ENCODE assay signal across 32 cellular contexts in genomic region chr10:74706966-74707365, GRCh38.
"Had no signal": no experiment of that assay in that cellular context is flagged by ENCODE, and none has a peak within 500 bp of the region (broad histone marks: within the 10 kb centered on the region; RNA-seq: fewer than 3 reads in every experiment).

No MANE protein-coding gene starts in this region.

- DNase-seq: activated B cell treated with CpG ODN at 0.5 μM for 24 hours; activated CD4-positive, alpha-beta memory T cell treated with anti-CD3 and anti-CD28 coated beads for 36 hours; activated CD4-positive, alpha-beta T cell treated with anti-CD3 and anti-CD28 coated beads for 4 hours; activated CD4-positive, alpha-beta T cell treated with anti-CD3 and anti-CD28 coated beads, Interleukin-2, amount 10 ng/mL, durations not matched to agents 24 days and 14 days; activated CD4-positive, alpha-beta T cell treated with anti-CD3 and anti-CD28 coated beads, Interleukin-2, amount 50 U/mL, for 1 hour; activated CD4-positive, alpha-beta T cell treated with anti-CD3 and anti-CD28 coated beads, Interleukin-2, amount 50 U/mL, for 4 hours; activated CD4-positive, CD25-positive, alpha-beta regulatory T cell treated with anti-CD3 and anti-CD28 coated beads, Interleukin-2, amount 50 U/mL, for 72 hours; activated CD8-positive, alpha-beta memory T cell treated with anti-CD3 and anti-CD28 coated beads, Interleukin-2, amount 50 U/mL, for 4 hours; activated CD8-positive, alpha-beta T cell treated with anti-CD3 and anti-CD28 coated beads for 36 hours; activated effector memory CD4-positive, alpha-beta T cell treated with anti-CD3 and anti-CD28 coated beads, Interleukin-2, amount 50 U/mL, for 16 hours; activated gamma-delta T cell treated with Interleukin-2 at 50 U/mL for 16 hours; activated naive CD4-positive, alpha-beta T cell; activated naive CD4-positive, alpha-beta T cell treated with anti-CD3 and anti-CD28 coated beads for 36 hours; activated naive CD4-positive, alpha-beta T cell treated with anti-CD3 and anti-CD28 coated beads, Interleukin-2, amount 50 U/mL, for 16 hours; activated naive CD8-positive, alpha-beta T cell treated with anti-CD3 and anti-CD28 coated beads for 36 hours; activated T-cell treated with anti-CD3 and anti-CD28 coated beads for 4 hours; activated T-cell treated with anti-CD3 and anti-CD28 coated beads, Interleukin-2, amount 50 U/mL, for 1 hour; activated T-cell treated with anti-CD3 and anti-CD28 coated beads, Interleukin-2, amount 50 U/mL, for 4 hours; activated T-cell treated with anti-CD3 and anti-CD28 coated beads, Interleukin-2, amount 50 U/mL, for 72 hours; adrenal gland; amniotic stem cell; aorta; body of pancreas; brain microvascular endothelial cell; central memory CD4-positive, alpha-beta T cell; T-helper 1 cell; T-helper 2 cell; T-helper 9 cell had no signal

- H3K4me3 ChIP-seq: adrenal gland, body of pancreas had no signal

- H3K36me3 ChIP-seq: adrenal gland had no signal

- H3K4me1 ChIP-seq: adrenal gland had no signal

- H3K27me3 ChIP-seq: adrenal gland, body of pancreas, brain microvascular endothelial cell had no signal

- FAIRE-seq: astrocyte, TTC549 had no signal

- H3K27ac ChIP-seq: adrenal gland, body of pancreas, brain microvascular endothelial cell had no signal

- H3K9me3 ChIP-seq: adrenal gland, body of pancreas had no signal

- ATAC-seq: activated CD8-positive, alpha-beta T cell treated with anti-CD3 and anti-CD28 coated beads for 36 hours; activated naive CD4-positive, alpha-beta T cell treated with anti-CD3 and anti-CD28 coated beads, Interleukin-2, amount 50 U/mL, for 72 hours; activated T-cell treated with anti-CD3 and anti-CD28 coated beads, Interleukin-2, amount 50 U/mL, for 4 hours; activated T-cell treated with anti-CD3 and anti-CD28 coated beads, Interleukin-2, amount 50 U/mL, for 72 hours; activated T-helper 17 cell treated with anti-CD3 and anti-CD28 coated beads, Interleukin-2, amount 50 U/mL, for 72 hours; body of pancreas had no signal
